9 cellular contexts compared by ENCODE assay signal in genomic region chr6:41896280-41896679, GRCh38. TPM values are rescaled to one million over a fixed set of nuclear protein-coding genes. Genes with fewer than 3 reads are reported as not detected.
A peak's percentile ranks its signal among the peaks of the same experiment; 100 is the strongest.
DNase-seq lines count a peak whose midpoint lies in the region; ATAC-seq and TF ChIP-seq lines count a peak whose summit lies in the region.
"Had no signal": no experiment of that assay in that cellular context is flagged by ENCODE, and none has a peak within 500 bp of the region (broad histone marks: within the 10 kb centered on the region; RNA-seq: fewer than 3 reads in every experiment).

No MANE protein-coding gene starts in this region.

- H3K27me3 ChIP-seq in breast epithelium: no peaks in the 10 kb centered on the region
- H3K27me3 ChIP-seq in naive thymus-derived CD4-positive, alpha-beta T cell (ENCODE audit: control insufficient read depth in 2 of 2, insufficient read depth in 2 of 2, low read length in 2 of 2): no peaks in the 10 kb centered on the region
- H3K27me3 ChIP-seq in effector memory CD4-positive, alpha-beta T cell (replicated peaks; ENCODE audit: control insufficient read depth, insufficient read depth, low read length, poor library complexity, severe bottlenecking): no peaks in the 10 kb centered on the region

- DNase-seq in CD14-positive monocyte (ENCODE audit: low spot score) (no peak), breast epithelium (ENCODE audit: low spot score in 2 of 2) (no peak), NCI-H1417 (lab: John Stamatoyannopoulos, UW) (no peak), germinal center (ENCODE audit: low spot score) (no peak)
- no peak for DNase-seq in Jurkat, Clone E6-1 (ENCODE audit: low read depth, low spot score)
- no peak for DNase-seq in naive thymus-derived CD4-positive, alpha-beta T cell
- DNase-seq in effector memory CD4-positive, alpha-beta T cell: no peak

- H3K4me1 Mint-ChIP-seq in CD14-positive monocyte: peaks cover 20% of the 10 kb centered on the region
- H3K4me1 Mint-ChIP-seq in naive thymus-derived CD4-positive, alpha-beta T cell: peaks cover 5 to 17% (median 11%) of the 10 kb centered on the region in 7 donors

- no peaks in the 10 kb centered on the region for H3K9me3 Mint-ChIP-seq in CD14-positive monocyte
- H3K9me3 Mint-ChIP-seq in naive thymus-derived CD4-positive, alpha-beta T cell: no peaks in the 10 kb centered on the region
- H3K9me3 Mint-ChIP-seq: effector memory CD8-positive, alpha-beta T cell had no signal

- H3K27ac Mint-ChIP-seq in CD14-positive monocyte: peak overlapping the region in 6 of 7 donors; percentile 90 to 97 (median 94)
- peak overlapping the region in 7 of 9 donors; percentile 11 to 97 (median 93) for H3K27ac Mint-ChIP-seq in naive thymus-derived CD4-positive, alpha-beta T cell
- H3K27ac Mint-ChIP-seq: effector memory CD8-positive, alpha-beta T cell had no signal

- TF ChIP-seq POLR2A in breast epithelium (IDR thresholded peaks at IDR 0.05): no peak

- no peaks in the 10 kb centered on the region for H3K4me1 ChIP-seq in breast epithelium
- H3K4me1 ChIP-seq in naive thymus-derived CD4-positive, alpha-beta T cell (ENCODE audit: control insufficient read depth in 2 of 2, insufficient read depth in 2 of 2, low read length in 2 of 2): peaks cover 14 to 26% of the 10 kb centered on the region in 2 donors
- H3K4me1 ChIP-seq in effector memory CD4-positive, alpha-beta T cell (ENCODE audit: control insufficient read depth, insufficient read depth, low read length, poor library complexity, severe bottlenecking): peaks cover 12% of the 10 kb centered on the region

- H3K4me3 ChIP-seq in Jurkat, Clone E6-1 (ENCODE audit: low read length): peak overlapping the region; percentile 95
- peak overlapping the region in 2 of 3 donors; percentile 77 to 78 for H3K4me3 ChIP-seq in breast epithelium
- H3K4me3 ChIP-seq in naive thymus-derived CD4-positive, alpha-beta T cell (ENCODE audit: low read length): peak overlapping the region; percentile 69
- H3K4me3 ChIP-seq in effector memory CD4-positive, alpha-beta T cell (ENCODE audit: insufficient read depth, low read depth, low read length, poor library complexity, severe bottlenecking): no peak overlapping the region

- POLR2A ChIA-PET in naive thymus-derived CD4-positive, alpha-beta T cell (lab: Charles Lee): interaction anchor here (0.7 to 1.9 kb wide), 6 partner anchors 10 to 242 kb away, joined by 3 to 8 read pairs (median 4); partner anchors contain the start of genes BYSL, MED20, TAF8 and TOMM6

- H3K27me3 Mint-ChIP-seq in CD14-positive monocyte (ENCODE audit: low read depth in 3 of 3): no peaks in the 10 kb centered on the region
- H3K27me3 Mint-ChIP-seq in naive thymus-derived CD4-positive, alpha-beta T cell: peaks cover 0 to 7% (median 0%) of the 10 kb centered on the region in 5 donors
- H3K27me3 Mint-ChIP-seq: effector memory CD8-positive, alpha-beta T cell had no signal

- H3K9me3 ChIP-seq in breast epithelium: no peaks in the 10 kb centered on the region
- no peaks in the 10 kb centered on the region for H3K9me3 ChIP-seq in naive thymus-derived CD4-positive, alpha-beta T cell (ENCODE audit: control insufficient read depth in 2 of 3, low read length in 3 of 3)
- no peaks in the 10 kb centered on the region for H3K9me3 ChIP-seq in effector memory CD4-positive, alpha-beta T cell (ENCODE audit: control insufficient read depth, low read length)

- no peaks in the 10 kb centered on the region for H3K36me3 ChIP-seq in breast epithelium
- no peaks in the 10 kb centered on the region for H3K36me3 ChIP-seq in naive thymus-derived CD4-positive, alpha-beta T cell (ENCODE audit: control insufficient read depth in 2 of 3, insufficient read depth in 3 of 3, low read length in 3 of 3)
- H3K36me3 ChIP-seq in effector memory CD4-positive, alpha-beta T cell (ENCODE audit: control insufficient read depth, insufficient read depth, low read length): no peaks in the 10 kb centered on the region

- H3K36me3 Mint-ChIP-seq in CD14-positive monocyte: peaks cover 6 to 9% of the 10 kb centered on the region in 2 donors
- peaks cover 0 to 2% (median 0%) of the 10 kb centered on the region in 5 donors for H3K36me3 Mint-ChIP-seq in naive thymus-derived CD4-positive, alpha-beta T cell

- CTCF ChIA-PET in naive thymus-derived CD4-positive, alpha-beta T cell (lab: Charles Lee): interaction anchor here (0.7 to 1.4 kb wide), 4 partner anchors 25 to 148 kb away, joined by 3 to 5 read pairs (median 4); partner anchors contain the start of genes BYSL, MED20 and TOMM6

- peak overlapping the region in 1 of 2 donors; percentile 94 for H3K4me3 Mint-ChIP-seq in CD14-positive monocyte
- H3K4me3 Mint-ChIP-seq in naive thymus-derived CD4-positive, alpha-beta T cell: peak overlapping the region in 1 of 10 donors; percentile 94
- H3K4me3 Mint-ChIP-seq: effector memory CD8-positive, alpha-beta T cell had no signal

- intact Hi-C loops in CD14-positive monocyte (cut with micrococcal nuclease): loop anchor here (5.0 to 10.0 kb wide), 3 partner anchors 109 to 171 kb away; partner anchors contain the start of genes TOMM6 (in 2 of the 2) and PRICKLE4 (in 1 of the 2)
- intact Hi-C loops in breast epithelium (cut with DNase I; ENCODE audit: low total_unique reads): no loop called here
- intact Hi-C loops in naive thymus-derived CD4-positive, alpha-beta T cell (cut with micrococcal nuclease): loop anchor here (5.0 kb wide), 4 partner anchors 49 to 1276 kb away; partner anchors contain the start of genes FOXP4 (in 1 of the 2), SRF (in 1 of the 2) and TBCC (in 1 of the 2)

- no peak for TF ChIP-seq CTCF in CD14-positive monocyte (IDR thresholded peaks at IDR 0.05)
- TF ChIP-seq CTCF in breast epithelium (IDR thresholded peaks at IDR 0.05): no peak

- no peak for ATAC-seq in naive thymus-derived CD4-positive, alpha-beta T cell
- no peak for ATAC-seq in HG03571 (IDR thresholded peaks at IDR 0.05; ENCODE audit: unreplicated experiment)

- peak overlapping the region in 1 of 2 donors; percentile 83 for H3K27ac ChIP-seq in breast epithelium
- H3K27ac ChIP-seq in naive thymus-derived CD4-positive, alpha-beta T cell (ENCODE audit: low read depth, low read length): peak overlapping the region; percentile 76
- H3K27ac ChIP-seq in effector memory CD4-positive, alpha-beta T cell (ENCODE audit: insufficient read depth, low read length, poor library complexity, severe bottlenecking): no peak overlapping the region

RNA-seq across cellular contexts. Expression of gene USP49, which starts 1.1 kb away (rescaled TPM):
- under 1 TPM; 0.08 to 0.37 TPM for polyA plus RNA-seq in CD14-positive monocyte
- polyA plus RNA-seq in Jurkat, Clone E6-1 (2012; ENCODE audit: insufficient read depth, insufficient read length): 28.3 TPM
- total RNA-seq in breast epithelium: 1 to 10 TPM; 3.4 to 4.9 (median 4.7) TPM
- 1 to 10 TPM; 1.8 to 6.0 (median 3.1) TPM for total RNA-seq in naive thymus-derived CD4-positive, alpha-beta T cell
- under 1 TPM; 0.44 to 0.61 TPM for polyA plus RNA-seq in naive thymus-derived CD4-positive, alpha-beta T cell

RNA-seq across cellular contexts. Expression of gene MED20, which starts 24.7 kb away (rescaled TPM):
- 10 to 100 TPM; 13.6 to 16.2 TPM for polyA plus RNA-seq in CD14-positive monocyte
- 36.1 TPM for polyA plus RNA-seq in Jurkat, Clone E6-1 (2012; ENCODE audit: insufficient read depth, insufficient read length)
- 10 to 100 TPM in 1 of 3 donors, 1 to 10 TPM in 2; 9.8 to 16.5 (median 9.8) TPM for total RNA-seq in breast epithelium
- 10 to 100 TPM in 1 of 5 experiments, 1 to 10 TPM in 4; 4.5 to 21.7 (median 9.4) TPM for total RNA-seq in naive thymus-derived CD4-positive, alpha-beta T cell
- 1 to 10 TPM; 4.2 to 4.7 TPM for polyA plus RNA-seq in naive thymus-derived CD4-positive, alpha-beta T cell

RNA-seq across cellular contexts. Expression of gene BYSL, which starts 25.0 kb away (rescaled TPM):
- 1 to 10 TPM; 2.7 to 3.9 TPM for polyA plus RNA-seq in CD14-positive monocyte
- 87.7 TPM for polyA plus RNA-seq in Jurkat, Clone E6-1 (2012; ENCODE audit: insufficient read depth, insufficient read length)
- 1 to 10 TPM; 7.7 to 8.8 (median 8.6) TPM for total RNA-seq in breast epithelium
- 10 to 100 TPM in 1 of 5 experiments, 1 to 10 TPM in 4; 3.9 to 35.7 (median 8.1) TPM for total RNA-seq in naive thymus-derived CD4-positive, alpha-beta T cell
- polyA plus RNA-seq in naive thymus-derived CD4-positive, alpha-beta T cell: 1 to 10 TPM; 4.4 to 6.6 TPM

RNA-seq across cellular contexts. Expression of gene CCND3, which starts 45.3 kb away (rescaled TPM):
- polyA plus RNA-seq in CD14-positive monocyte: 100 to 1,000 TPM; 259 to 273 TPM
- polyA plus RNA-seq in Jurkat, Clone E6-1 (2012; ENCODE audit: insufficient read depth, insufficient read length): 382 TPM
- total RNA-seq in breast epithelium: 100 to 1,000 TPM; 115 to 297 (median 148) TPM
- total RNA-seq in naive thymus-derived CD4-positive, alpha-beta T cell: 100 to 1,000 TPM; 285 to 433 (median 313) TPM
- polyA plus RNA-seq in naive thymus-derived CD4-positive, alpha-beta T cell: 100 to 1,000 TPM; 474 to 764 TPM
